In the genomic region with DNA sequence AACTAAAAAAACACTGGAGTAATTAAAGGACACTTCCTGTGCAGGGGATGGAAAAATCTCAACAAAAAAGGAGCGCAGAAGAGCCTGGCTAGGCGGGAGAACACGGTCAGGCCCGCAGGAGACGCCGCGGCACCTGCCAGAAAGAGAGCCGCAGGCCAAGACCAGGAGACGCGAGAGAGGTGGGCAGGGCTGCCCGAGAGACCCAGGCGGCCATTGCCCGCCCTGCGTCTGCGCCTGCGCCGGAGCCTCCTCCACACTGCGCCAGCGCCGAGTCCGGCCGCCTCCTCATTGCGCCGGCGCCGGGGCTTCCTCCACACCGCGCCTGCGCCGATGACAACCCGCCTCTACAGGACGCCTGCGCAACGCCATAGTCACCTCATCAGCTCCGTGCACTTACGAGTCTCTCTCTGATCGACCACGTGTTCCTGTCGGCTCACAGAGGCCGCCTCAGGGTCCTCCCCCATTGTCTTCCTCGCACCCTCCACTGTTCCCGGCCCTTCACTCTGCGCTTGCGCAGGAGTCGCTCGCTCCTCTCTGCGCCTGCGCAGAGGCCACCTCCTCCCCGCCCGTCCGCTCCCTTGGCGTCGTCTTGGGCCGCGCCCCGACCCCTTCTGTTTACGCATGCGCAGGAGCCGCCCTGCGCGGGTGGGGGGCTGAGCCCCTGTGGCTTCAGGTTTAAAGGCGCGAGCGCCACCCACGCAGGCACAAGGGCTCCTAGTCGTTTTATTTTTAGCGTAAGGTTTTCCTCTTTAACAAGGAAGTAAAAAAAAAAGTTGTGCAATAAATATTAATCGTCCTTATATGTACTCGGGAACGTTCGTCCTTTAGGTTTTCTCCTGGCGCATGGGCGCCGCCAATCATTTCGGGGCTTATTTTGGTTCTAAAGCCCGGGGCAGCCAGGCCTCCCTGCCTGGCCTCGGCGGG, we compare ENCODE assay signal across 8 cellular contexts. TPM values are rescaled to one million over a fixed set of nuclear protein-coding genes. Genes with fewer than 3 reads are reported as not detected.
DNase-seq lines count a peak whose midpoint lies in the region; ATAC-seq and TF ChIP-seq lines count a peak whose summit lies in the region.

No MANE protein-coding gene starts in this region.

- DNase-seq in NB4 (ENCODE audit: low read depth) (peak; percentile 96), SK-N-SH (peak; percentile 100), glomerular endothelial cell (ENCODE audit: extremely low read depth, low read depth, low spot score) (peak; percentile 86), occipital lobe (lab: John Stamatoyannopoulos, UW) (peak; percentile 95)
- peak; percentile 96 to 99 for DNase-seq in activated naive CD4-positive, alpha-beta T cell treated with anti-CD3 and anti-CD28 coated beads, Interleukin-2, amount 50 U/mL, for 72 hours (ENCODE audit: low spot score in 2 of 2)

- H3K9me3 ChIP-seq in SK-N-SH: no peaks in the 10 kb centered on the region

- H3K36me3 ChIP-seq in SK-N-SH (replicated peaks in 1 of 2; ENCODE audit: control insufficient read depth in 1 of 2, insufficient read depth in 2 of 2, low read length in 1 of 2): peaks cover 0 to 11% of the 10 kb centered on the region in 2 experiments

- H3K27ac ChIP-seq in SK-N-SH (ENCODE audit: low read depth in 2 of 2, low read length in 1 of 2) (peak overlapping the region; percentile 84 to 97), temporal lobe (ENCODE audit: low read depth, low read length) (peak overlapping the region; percentile 99)

- peak overlapping the region; percentile 82 for H3K4me2 ChIP-seq in SK-N-SH

- peaks cover 3% of the 10 kb centered on the region for H3F3A ChIP-seq in SK-N-SH (replicated peaks; ENCODE audit: insufficient read depth)

- POLR2A ChIA-PET in SK-N-SH (lab: Yijun Ruan, JAX): interaction anchor here (1.0 kb wide), 2 partner anchors 8 to 43 kb away, joined by 3 to 4 read pairs; a partner anchor contains a TSS

- H3K9ac ChIP-seq in SK-N-SH: peak overlapping the region; percentile 80

- TF ChIP-seq POLR2A in NB4 (IDR thresholded peaks at IDR 0.05; ENCODE audit: extremely low read depth, insufficient read length): peak; percentile 76

- peak overlapping the region; percentile 97 to 98 for H3K27ac Mint-ChIP-seq in activated naive CD4-positive, alpha-beta T cell treated with anti-CD3 and anti-CD28 coated beads, Interleukin-2, amount 50 U/mL, for 72 hours

- H3K27me3 ChIP-seq in SK-N-SH (ENCODE audit: insufficient read depth): no peaks in the 10 kb centered on the region

- ATAC-seq in HG02571 (IDR thresholded peaks at IDR 0.05; ENCODE audit: unreplicated experiment): peak; percentile 95
- ATAC-seq in activated naive CD4-positive, alpha-beta T cell treated with anti-CD3 and anti-CD28 coated beads, Interleukin-2, amount 50 U/mL, for 72 hours: peak; percentile 98 to 99

- H3K79me2 ChIP-seq in SK-N-SH (ENCODE audit: insufficient read depth): no peaks in the 10 kb centered on the region

- TF ChIP-seq EP300 in SK-N-SH (IDR thresholded peaks at IDR 0.05; ENCODE audit: borderline replicate concordance in 1 of 2, low read depth in 1 of 2, low read length in 1 of 2): no peak

- H4K20me1 ChIP-seq in SK-N-SH (ENCODE audit: insufficient read depth): no peaks in the 10 kb centered on the region

- H3K4me1 ChIP-seq in SK-N-SH (ENCODE audit: control insufficient read depth in 1 of 2, insufficient read depth in 2 of 2, low read depth in 1 of 2, low read length in 1 of 2): peaks cover 4 to 14% of the 10 kb centered on the region in 2 experiments; a peak in 3 of 4 replicates

- 0 out of 2 replicates have a peak, but pooled peaks have one; percentile 21 for TF ChIP-seq RAD21 in SK-N-SH (IDR thresholded peaks at IDR 0.05; ENCODE audit: low read length)

- H3K9me3 Mint-ChIP-seq in activated naive CD4-positive, alpha-beta T cell treated with anti-CD3 and anti-CD28 coated beads, Interleukin-2, amount 50 U/mL, for 72 hours: no peaks in the 10 kb centered on the region

- 4% methylated on average over 52 of the region's 78 CpGs for WGBS in SK-N-SH (ENCODE audit: low lambda C conversion rate)

- H2AFZ ChIP-seq in SK-N-SH (ENCODE audit: low read depth): peak overlapping the region; percentile 96

- CTCF ChIA-PET in SK-N-SH (lab: Yijun Ruan, JAX): interaction anchor here (1.2 kb wide), 1 partner anchor 10 kb away, joined by 3 read pairs; no protein-coding TSS in a partner anchor

- H3K4me3 ChIP-seq in GM08714 (ENCODE audit: low read length) (peak overlapping the region; percentile 83), NB4 (ENCODE audit: low read depth, low read length) (peak overlapping the region; percentile 82), SK-N-SH (ENCODE audit: low read depth in 2 of 2, low read length in 1 of 2) (peak overlapping the region; percentile 67 to 73)

- TF ChIP-seq CTCF in NB4 (IDR thresholded peaks at IDR 0.05; ENCODE audit: low read depth, low read length) (no peak), SK-N-SH (IDR thresholded peaks at IDR 0.05) (no peak)

- H3K9me2 ChIP-seq in SK-N-SH: no peaks in the 10 kb centered on the region

- H3K36me3 Mint-ChIP-seq in activated naive CD4-positive, alpha-beta T cell treated with anti-CD3 and anti-CD28 coated beads, Interleukin-2, amount 50 U/mL, for 72 hours: peaks cover 4 to 24% of the 10 kb centered on the region in 2 donors

TF ChIP-seq in SK-N-SH, 30 proteins besides CTCF, POLR2A, EP300 and RAD21 (continues in another document):
- TF ChIP-seq MXI1 (IDR thresholded peaks at IDR 0.05; ENCODE audit: low read depth, low read length): peak; percentile 93
- peak; percentile 31 for TF ChIP-seq CHD2 (IDR thresholded peaks at IDR 0.05; ENCODE audit: low read length, partially characterized antibody)
- TF ChIP-seq NRF1 (IDR thresholded peaks at IDR 0.05; ENCODE audit: low read depth, low read length): peak; percentile 89
- peak; percentile 96 for TF ChIP-seq YY1 (IDR thresholded peaks at IDR 0.05; ENCODE audit: low read depth)
- TF ChIP-seq GATA2 (CRISPR knock-in tag; IDR thresholded peaks at IDR 0.05): no peak
- TF ChIP-seq, protein P1, sequence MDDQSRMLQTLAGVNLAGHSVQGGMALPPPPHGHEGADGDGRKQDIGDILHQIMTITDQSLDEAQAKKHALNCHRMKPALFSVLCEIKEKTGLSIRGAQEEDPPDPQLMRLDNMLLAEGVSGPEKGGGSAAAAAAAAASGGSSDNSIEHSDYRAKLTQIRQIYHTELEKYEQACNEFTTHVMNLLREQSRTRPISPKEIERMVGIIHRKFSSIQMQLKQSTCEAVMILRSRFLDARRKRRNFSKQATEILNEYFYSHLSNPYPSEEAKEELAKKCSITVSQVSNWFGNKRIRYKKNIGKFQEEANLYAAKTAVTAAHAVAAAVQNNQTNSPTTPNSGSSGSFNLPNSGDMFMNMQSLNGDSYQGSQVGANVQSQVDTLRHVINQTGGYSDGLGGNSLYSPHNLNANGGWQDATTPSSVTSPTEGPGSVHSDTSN (IDR thresholded peaks at IDR 0.05): no peak
- TF ChIP-seq, protein P2, sequence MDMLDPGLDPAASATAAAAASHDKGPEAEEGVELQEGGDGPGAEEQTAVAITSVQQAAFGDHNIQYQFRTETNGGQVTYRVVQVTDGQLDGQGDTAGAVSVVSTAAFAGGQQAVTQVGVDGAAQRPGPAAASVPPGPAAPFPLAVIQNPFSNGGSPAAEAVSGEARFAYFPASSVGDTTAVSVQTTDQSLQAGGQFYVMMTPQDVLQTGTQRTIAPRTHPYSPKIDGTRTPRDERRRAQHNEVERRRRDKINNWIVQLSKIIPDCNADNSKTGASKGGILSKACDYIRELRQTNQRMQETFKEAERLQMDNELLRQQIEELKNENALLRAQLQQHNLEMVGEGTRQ (IDR thresholded peaks at IDR 0.05; ENCODE audit: borderline replicate concordance, low read depth, low read length): peak; percentile 52; the same call in 1 of the 2 replicates
- TF ChIP-seq RCOR1 (IDR thresholded peaks at IDR 0.05; ENCODE audit: low read length): peak; percentile 19; the same call in 1 of the 2 replicates
- TF ChIP-seq TEAD4 (IDR thresholded peaks at IDR 0.05; ENCODE audit: borderline replicate concordance, insufficient read depth): no peak
- 0 out of 2 replicates have a peak, but pooled peaks have one; percentile 29 for TF ChIP-seq SIN3A (IDR thresholded peaks at IDR 0.05; ENCODE audit: borderline replicate concordance, low read depth, low read length)
- peak; percentile 94 for TF ChIP-seq POLR2AphosphoS5 (IDR thresholded peaks at IDR 0.05; ENCODE audit: low read depth, low read length)
- TF ChIP-seq RXRA (IDR thresholded peaks at IDR 0.05; ENCODE audit: borderline replicate concordance, low read depth): no peak
- no peak for TF ChIP-seq EZH2phosphoT487 (IDR thresholded peaks at IDR 0.05; ENCODE audit: borderline replicate concordance, low read depth)
- TF ChIP-seq SMC3 (IDR thresholded peaks at IDR 0.05; ENCODE audit: low read depth, low read length): no peak
- TF ChIP-seq, protein P3, sequence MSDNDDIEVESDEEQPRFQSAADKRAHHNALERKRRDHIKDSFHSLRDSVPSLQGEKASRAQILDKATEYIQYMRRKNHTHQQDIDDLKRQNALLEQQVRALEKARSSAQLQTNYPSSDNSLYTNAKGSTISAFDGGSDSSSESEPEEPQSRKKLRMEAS (IDR thresholded peaks at IDR 0.05; ENCODE audit: low read depth): peak; percentile 98
- TF ChIP-seq, protein P4, sequence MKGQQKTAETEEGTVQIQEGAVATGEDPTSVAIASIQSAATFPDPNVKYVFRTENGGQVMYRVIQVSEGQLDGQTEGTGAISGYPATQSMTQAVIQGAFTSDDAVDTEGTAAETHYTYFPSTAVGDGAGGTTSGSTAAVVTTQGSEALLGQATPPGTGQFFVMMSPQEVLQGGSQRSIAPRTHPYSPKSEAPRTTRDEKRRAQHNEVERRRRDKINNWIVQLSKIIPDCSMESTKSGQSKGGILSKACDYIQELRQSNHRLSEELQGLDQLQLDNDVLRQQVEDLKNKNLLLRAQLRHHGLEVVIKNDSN (IDR thresholded peaks at IDR 0.05; ENCODE audit: borderline replicate concordance, low read depth): peak; percentile 85

RNA-seq across cellular contexts. Expression of a gene that starts 43.2 kb away (rescaled TPM):
- 6.8 and 12.7 TPM in 2 replicates for polyA plus RNA-seq in SK-N-SH (2012; rRNA removed)
- polyA plus RNA-seq in SK-N-SH (2012; cell fraction: cytosol; rRNA removed): 5.8 and 10.0 TPM in 2 replicates
- polyA plus RNA-seq in SK-N-SH (2012; cell fraction: nucleus; rRNA removed): 11.8 and 16.7 TPM in 2 replicates
- under 1 TPM in 1 of 2 donors, not detected in 1; 0.53 TPM for total RNA-seq in activated naive CD4-positive, alpha-beta T cell treated with anti-CD3 and anti-CD28 coated beads, Interleukin-2, amount 50 U/mL, for 72 hours
- total RNA-seq in glomerular endothelial cell (18.5 and 38.1 TPM in 2 replicates), occipital lobe (18.1 TPM), temporal lobe (16.2 TPM)

Comparison
In these comparisons a context has a peak if more than half of its experiments do, and no peak if none do; other contexts are left out.
1. Peak in every context shown above with its lines: DNase-seq, ATAC-seq, H3K4me3 ChIP-seq and H3K27ac ChIP-seq.
2. RNA of a gene that starts 43.2 kb away (total RNA-seq): 18.5 to 38.1 TPM in glomerular endothelial cell, 18.1 TPM in occipital lobe (single experiment) and 16.2 TPM in temporal lobe (single experiment); 0.53 TPM in activated naive CD4-positive, alpha-beta T cell treated with anti-CD3 and anti-CD28 coated beads, Interleukin-2, amount 50 U/mL, for 72 hours; every median in the first group is over 10 times any median in the second.